11 cellular contexts compared by ENCODE assay signal in the genomic region with DNA sequence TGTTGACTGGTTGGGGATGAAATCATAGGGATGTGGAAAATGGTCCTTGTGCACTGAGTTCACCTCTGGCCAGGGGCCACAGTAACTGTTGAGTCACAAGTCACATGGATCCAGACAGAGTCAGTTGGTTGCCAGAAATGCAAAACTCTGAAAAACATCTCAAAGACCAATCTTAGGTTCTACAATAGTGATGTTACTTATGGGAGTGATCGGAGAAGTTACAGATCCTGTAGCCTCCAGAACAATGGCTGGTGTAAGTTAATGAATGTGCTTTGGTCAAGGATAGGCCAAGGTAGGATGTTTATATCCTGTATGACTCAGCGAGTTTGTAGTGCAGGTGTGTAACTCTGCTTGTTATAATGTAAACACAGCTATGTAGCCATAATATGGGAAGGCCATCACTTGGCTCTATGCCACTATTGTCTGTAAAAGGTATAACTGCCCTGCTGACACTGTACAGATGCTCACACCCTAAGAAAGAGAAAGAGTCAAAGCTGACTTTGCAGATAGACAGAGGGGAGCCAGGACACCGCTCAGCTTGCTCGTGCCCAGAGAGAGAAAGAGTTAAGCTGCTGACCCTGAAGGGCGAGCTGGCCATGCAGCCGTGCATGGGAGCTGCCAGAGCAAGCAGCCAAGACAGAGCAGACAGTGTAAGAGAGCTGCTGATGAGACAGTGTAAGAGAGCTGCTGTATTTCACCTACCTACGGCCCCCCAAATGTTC. TPM values are rescaled to one million over a fixed set of nuclear protein-coding genes. Genes with fewer than 3 reads are reported as not detected.
DNase-seq lines count a peak whose midpoint lies in the region; ATAC-seq and TF ChIP-seq lines count a peak whose summit lies in the region.
"Had no signal": no experiment of that assay in that cellular context is flagged by ENCODE, and none has a peak within 500 bp of the region (broad histone marks: within the 10 kb centered on the region; RNA-seq: fewer than 3 reads in every experiment).

No MANE protein-coding gene starts in this region.

- no peaks in the 10 kb centered on the region for H3K79me2 ChIP-seq in fibroblast of lung (ENCODE audit: control insufficient read depth, insufficient read depth, low read length)

- ATAC-seq in GM21576 (IDR thresholded peaks at IDR 0.05; ENCODE audit: unreplicated experiment), result no peak
- ATAC-seq: activated CD4-positive, CD25-positive, alpha-beta regulatory T cell treated with anti-CD3 and anti-CD28 coated beads, Interleukin-2, amount 50 U/mL, for 24 hours had no signal

- no peaks in the 10 kb centered on the region for H3K4me1 Mint-ChIP-seq in activated naive CD4-positive, alpha-beta T cell treated with anti-CD3 and anti-CD28 coated beads for 36 hours (ENCODE audit: low read depth)

- H3K9me3 ChIP-seq in fibroblast of lung (ENCODE audit: control insufficient read depth, insufficient read depth, low read depth, low read length), result no peaks in the 10 kb centered on the region

- intact Hi-C loops in activated naive CD4-positive, alpha-beta T cell treated with anti-CD3 and anti-CD28 coated beads for 36 hours (cut with micrococcal nuclease), result loop anchor here (5.0 to 10.0 kb wide), 2 partner anchors 246 to 606 kb away; no protein-coding TSS in a partner anchor

- peak overlapping the region; percentile 34 for H3K27ac ChIP-seq in fibroblast of lung (ENCODE audit: insufficient read depth, low read length)
- H3K27ac ChIP-seq: 22Rv1 had no signal

- no peaks in the 10 kb centered on the region for H3K27me3 ChIP-seq in fibroblast of lung (ENCODE audit: control insufficient read depth, insufficient read depth, low read length)

- H3K4me2 ChIP-seq in fibroblast of lung (ENCODE audit: extremely low read depth, insufficient read depth, low read length), result no peak overlapping the region

- H3K36me3 Mint-ChIP-seq in activated naive CD4-positive, alpha-beta T cell treated with anti-CD3 and anti-CD28 coated beads for 36 hours (ENCODE audit: low read depth), result no peaks in the 10 kb centered on the region

- no peak for TF ChIP-seq CTCF in fibroblast of lung (conservative IDR thresholded peaks at IDR 0.05 in 1 of 2, IDR thresholded peaks at IDR 0.05 in 1 of 2; ENCODE audit: low read depth in 1 of 2, low read length in 2 of 2)

- no peak overlapping the region for H2AFZ ChIP-seq in fibroblast of lung (ENCODE audit: low read length)

- H3K4me3 Mint-ChIP-seq in activated naive CD4-positive, alpha-beta T cell treated with anti-CD3 and anti-CD28 coated beads for 36 hours, result no peak overlapping the region

- CTCF ChIA-PET in activated naive CD4-positive, alpha-beta T cell treated with anti-CD3 and anti-CD28 coated beads for 36 hours (lab: Charles Lee), result interaction anchor here (0.6 to 1.0 kb wide), 2 partner anchors 14 to 503 kb away, joined by 3 read pairs; no protein-coding TSS in a partner anchor

- H3K9me3 Mint-ChIP-seq in activated naive CD4-positive, alpha-beta T cell treated with anti-CD3 and anti-CD28 coated beads for 36 hours, result peaks cover 8% of the 10 kb centered on the region

- H3K4me3 ChIP-seq in fibroblast of lung (replicated peaks in 1 of 4; ENCODE audit: control extremely low read depth in 1 of 4, insufficient read depth in 1 of 4, low read depth in 3 of 4, low read length in 4 of 4), result no peak overlapping the region

- no peak overlapping the region for H3K27ac Mint-ChIP-seq in activated naive CD4-positive, alpha-beta T cell treated with anti-CD3 and anti-CD28 coated beads for 36 hours

- no peaks in the 10 kb centered on the region for H3K27me3 Mint-ChIP-seq in activated naive CD4-positive, alpha-beta T cell treated with anti-CD3 and anti-CD28 coated beads for 36 hours (ENCODE audit: low read depth)

- no peak overlapping the region for H3K9ac ChIP-seq in fibroblast of lung (ENCODE audit: insufficient read depth, low read length)

- DNase-seq in DMS 273 (lab: John Stamatoyannopoulos, UW; ENCODE audit: unreplicated experiment), result peak; percentile 28
- DNase-seq in DMS 273 treated with DMSO at 0.1 percent for 48 hours (lab: John Stamatoyannopoulos, UW), result no peak
- DNase-seq in RPMI8226, result peak; percentile 81
- DNase-seq in fibroblast of lung (ENCODE audit: low read depth in 2 of 2), result peak; percentile 77 to 79
- DNase-seq in stromal cell of bone marrow (ENCODE audit: low read depth), result peak; percentile 91
- DNase-seq in retina, result no peak
- DNase-seq in activated naive CD4-positive, alpha-beta T cell treated with anti-CD3 and anti-CD28 coated beads for 36 hours, result no peak
- DNase-seq: activated naive CD4-positive, alpha-beta T cell treated with Interleukin-2 at 50 U/mL for 16 hours had no signal

- H3K4me1 ChIP-seq in fibroblast of lung (ENCODE audit: control insufficient read depth, extremely low read depth, insufficient read depth, low read length), result peaks cover 10% of the 10 kb centered on the region

- H4K20me1 ChIP-seq in fibroblast of lung (ENCODE audit: control insufficient read depth, extremely low read depth, insufficient read depth, low read length), result no peaks in the 10 kb centered on the region

- H3K36me3 ChIP-seq in fibroblast of lung (ENCODE audit: control insufficient read depth, insufficient read depth, low read length), result no peaks in the 10 kb centered on the region

RNA-seq across cellular contexts. Expression of a gene that starts 27.1 kb away (rescaled TPM):
- under 0.01 TPM in 1 of 2 replicates, not detected in the other for total RNA-seq in fibroblast of lung
- not detected in 2 replicates for polyA plus RNA-seq in fibroblast of lung
- 0.24 TPM in 1 of 2 replicates, not detected in the other for polyA plus RNA-seq in fibroblast of lung (2012)
- not detected in 2 replicates for polyA minus RNA-seq in fibroblast of lung (ENCODE audit: low replicate concordance)
- total RNA-seq in activated naive CD4-positive, alpha-beta T cell treated with anti-CD3 and anti-CD28 coated beads for 36 hours, result not detected

Comparison
In these comparisons a context has a peak if more than half of its experiments do, and no peak if none do; other contexts are left out.
1. DNase-seq: peak in DMS 273 (single experiment), RPMI8226 (single experiment), fibroblast of lung (2 of 2) and stromal cell of bone marrow (single experiment); none in DMS 273 treated with DMSO at 0.1 percent for 48 hours (single experiment), retina (single experiment) and activated naive CD4-positive, alpha-beta T cell treated with anti-CD3 and anti-CD28 coated beads for 36 hours (single experiment).